In the genomic region with DNA sequence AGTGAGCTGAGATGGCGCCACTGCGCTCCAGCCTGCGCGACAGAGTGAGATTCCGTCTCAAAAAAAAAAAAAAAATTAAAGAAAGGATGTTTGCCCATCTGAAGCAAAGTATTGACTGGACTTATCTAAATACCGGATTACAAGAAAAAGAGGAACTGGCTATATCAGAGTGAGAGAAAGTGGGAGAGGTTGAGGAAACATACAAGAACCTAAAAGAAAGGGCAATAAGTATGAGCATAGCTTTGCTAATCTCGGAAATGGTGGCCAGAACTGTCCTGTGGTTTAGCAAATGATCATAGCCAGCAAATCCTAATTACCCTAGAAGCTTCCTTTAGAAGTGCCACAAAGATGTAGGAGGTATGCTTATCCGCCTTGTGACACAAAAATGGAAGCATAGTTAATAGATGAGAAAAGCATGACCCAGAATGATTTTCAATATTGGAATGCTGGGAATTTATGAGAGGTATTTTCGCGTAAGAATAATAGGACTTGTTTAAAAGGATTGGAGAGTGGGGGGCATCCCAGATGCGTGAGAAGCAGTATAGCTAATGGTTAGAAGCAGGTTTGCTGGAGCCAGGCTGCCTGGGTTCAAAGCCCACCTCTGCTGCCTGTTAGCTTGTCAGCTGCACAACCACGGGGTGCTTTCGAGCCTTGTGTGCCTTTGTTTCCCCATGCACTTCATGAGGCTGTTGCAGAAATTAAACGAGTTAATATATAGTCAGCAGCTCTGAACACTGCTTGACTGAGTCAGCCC, we compare ENCODE assay signal across 8 cellular contexts. TPM values are rescaled to one million over a fixed set of nuclear protein-coding genes. Genes with fewer than 3 reads are reported as not detected.
A peak's percentile ranks its signal among the peaks of the same experiment; 100 is the strongest.
DNase-seq lines count a peak whose midpoint lies in the region; ATAC-seq and TF ChIP-seq lines count a peak whose summit lies in the region.

No MANE protein-coding gene starts in this region.

- ATAC-seq in HG02571 (IDR thresholded peaks at IDR 0.05; ENCODE audit: unreplicated experiment): no peak

- peaks cover 38% of the 10 kb centered on the region for H3K4me1 Mint-ChIP-seq in chondrocyte (ENCODE audit: low read depth)

- peak overlapping the region; percentile 88 for H3K4me3 Mint-ChIP-seq in chondrocyte (ENCODE audit: unreplicated experiment)

- peak overlapping the region; percentile 92 for H3K9ac ChIP-seq in muscle layer of colon (ENCODE audit: low read length)

- H3K27ac Mint-ChIP-seq in chondrocyte (ENCODE audit: unreplicated experiment): peak overlapping the region; percentile 96

- H3K27me3 Mint-ChIP-seq in chondrocyte (ENCODE audit: low read depth): no peaks in the 10 kb centered on the region

- no peaks in the 10 kb centered on the region for H3K9me3 Mint-ChIP-seq in chondrocyte (ENCODE audit: low read depth)

- no peaks in the 10 kb centered on the region for H3K36me3 ChIP-seq in muscle layer of colon (ENCODE audit: insufficient read depth, low read length)

- peak; percentile 21 for DNase-seq in GF-D8 (lab: John Stamatoyannopoulos, UW)
- peak; percentile 20 to 60 for DNase-seq in NOMO-1 (lab: John Stamatoyannopoulos, UW; ENCODE audit: unreplicated experiment in 2 of 2)
- DNase-seq in chondrocyte (ENCODE audit: low spot score): no peak
- DNase-seq in NCI-H1694 (lab: John Stamatoyannopoulos, UW): no peak
- DNase-seq in midbrain (lab: John Stamatoyannopoulos, UW): no peak
- no peak for DNase-seq in NCI-H2107 treated with DMSO at 0.1 percent for 48 hours (lab: John Stamatoyannopoulos, UW; ENCODE audit: unreplicated experiment)

- no peaks in the 10 kb centered on the region for H3K9me3 ChIP-seq in muscle layer of colon (ENCODE audit: low read length)

- H3K4me1 ChIP-seq in muscle layer of colon (ENCODE audit: insufficient read depth, low read length): peaks cover 20% of the 10 kb centered on the region

- H3K27ac ChIP-seq in muscle layer of colon (ENCODE audit: low read depth, low read length): peak overlapping the region; percentile 88

- TF ChIP-seq CTCF in chondrocyte (IDR thresholded peaks at IDR 0.05): no peak

- H3K36me3 Mint-ChIP-seq in chondrocyte (ENCODE audit: low read depth): peaks cover 3% of the 10 kb centered on the region

- H3K27me3 ChIP-seq in muscle layer of colon (ENCODE audit: control insufficient read depth in 1 of 2, insufficient read depth in 2 of 2, low read length in 2 of 2): no peaks in the 10 kb centered on the region

- peak overlapping the region; percentile 95 for H3K4me3 ChIP-seq in muscle layer of colon (ENCODE audit: low read depth in 1 of 2, low read length in 2 of 2)

RNA-seq across cellular contexts. Expression of gene GTPBP4, which starts 1.2 kb away (rescaled TPM):
- 48.5 to 57.8 TPM (median 54.8 TPM) in 3 replicates for total RNA-seq in chondrocyte

RNA-seq across cellular contexts. Expression of gene IDI2, which starts 38.6 kb away (rescaled TPM):
- not detected in 3 replicates for total RNA-seq in chondrocyte

RNA-seq across cellular contexts. Expression of gene LARP4B, which starts 55.6 kb away (rescaled TPM):
- total RNA-seq in chondrocyte: 57.4 to 72.0 TPM (median 67.1 TPM) in 3 replicates

Comparison
In these comparisons a context has a peak if more than half of its experiments do, and no peak if none do; other contexts are left out.
1. DNase-seq: peak in GF-D8 (single experiment) and NOMO-1 (2 of 2); none in chondrocyte (single experiment), NCI-H1694 (single experiment), midbrain (single experiment) and NCI-H2107 treated with DMSO at 0.1 percent for 48 hours (single experiment).